8 cellular contexts compared by ENCODE assay signal in genomic region chr11:47642099-47642855, GRCh38. TPM values are rescaled to one million over a fixed set of nuclear protein-coding genes. Genes with fewer than 3 reads are reported as not detected.
DNase-seq lines count a peak whose midpoint lies in the region; ATAC-seq lines count a peak whose summit lies in the region.

Gene MTCH2, minus strand, starts transcription at chr11:47642559. Its CDS starts 94 bp downstream, at chr11:47642465.

- H3K27ac Mint-ChIP-seq in effector memory CD8-positive, alpha-beta T cell = peak within 1 kb of the TSS; percentile 96 to 98

- H2AK5ac ChIP-seq in mesenchymal stem cell (ENCODE audit: low read length, severe bottlenecking) = no peak within 1 kb of the TSS

- WGBS in mesenchymal stem cell = under 1% methylated on average over 74 of the region's 78 CpGs

- H3K23ac ChIP-seq in mesenchymal stem cell (ENCODE audit: low read length in 2 of 2) = peak within 1 kb of the TSS in 1 of 2 experiments; percentile 16

- H3K14ac ChIP-seq in mesenchymal stem cell (ENCODE audit: low read length in 2 of 2) = peak within 1 kb of the TSS in 1 of 2 experiments; percentile 82

- no peaks in the 10 kb centered on the region for H3K9me3 ChIP-seq in mesenchymal stem cell (ENCODE audit: control insufficient read depth, low read length)

- DNase-seq in COLO668 (lab: John Stamatoyannopoulos, UW; ENCODE audit: unreplicated experiment) = peak; percentile 99
- DNase-seq in HT1080 (ENCODE audit: low read depth) = peak; percentile 96
- DNase-seq in NOMO-1 (lab: John Stamatoyannopoulos, UW; ENCODE audit: unreplicated experiment in 2 of 2) = peak; percentile 97
- DNase-seq in activated CD8-positive, alpha-beta memory T cell treated with anti-CD3 and anti-CD28 coated beads for 4 hours (ENCODE audit: low read depth in 2 of 2) = peak; percentile 92 to 93
- DNase-seq in effector memory CD8-positive, alpha-beta T cell = peak; percentile 92 to 93 (median 93)
- peak; percentile 97 for DNase-seq in mesenchymal stem cell
- peak; percentile 96 for DNase-seq in stimulated activated CD8-positive, alpha-beta memory T cell treated with anti-CD3 and anti-CD28 coated beads, Interleukin-12 subunit alpha, Interleukin-12 subunit beta, amount 100 ng/mL, for 4 hours (ENCODE audit: low read depth)

- H3K4me3 Mint-ChIP-seq in effector memory CD8-positive, alpha-beta T cell = peak within 1 kb of the TSS; percentile 89 to 94

- H3K9ac ChIP-seq in mesenchymal stem cell (ENCODE audit: low read length) = peak within 1 kb of the TSS; percentile 97

- H3K18ac ChIP-seq in mesenchymal stem cell (ENCODE audit: low read depth in 1 of 2, low read length in 2 of 2) = peak within 1 kb of the TSS; percentile 92 to 96

- H2BK15ac ChIP-seq in mesenchymal stem cell (ENCODE audit: low read depth, poor library complexity, severe bottlenecking) = peak within 1 kb of the TSS; percentile 96

- H3K36me3 Mint-ChIP-seq in effector memory CD8-positive, alpha-beta T cell (ENCODE audit: insufficient read depth) = peaks cover 34% of the 10 kb centered on the region

- H2BK12ac ChIP-seq in mesenchymal stem cell (ENCODE audit: low read length in 2 of 2) = peak within 1 kb of the TSS in 1 of 2 experiments; percentile 31

- H2AFZ ChIP-seq in mesenchymal stem cell (ENCODE audit: low read depth, low read length) = peak within 1 kb of the TSS; percentile 33

- peak within 1 kb of the TSS; percentile 94 for H4K91ac ChIP-seq in mesenchymal stem cell (ENCODE audit: low read length)

- peak within 1 kb of the TSS; percentile 85 for H3K4me2 ChIP-seq in mesenchymal stem cell (ENCODE audit: low read length, poor library complexity, severe bottlenecking)

- H3K27me3 ChIP-seq in mesenchymal stem cell (ENCODE audit: control insufficient read depth in 1 of 2, insufficient read depth in 1 of 2, low read length in 2 of 2) = no peaks in the 10 kb centered on the region

- H3K27ac ChIP-seq in mesenchymal stem cell (ENCODE audit: low read length, poor library complexity, severe bottlenecking) = peak within 1 kb of the TSS; percentile 83

- no peaks in the 10 kb centered on the region for H3K9me3 Mint-ChIP-seq in effector memory CD8-positive, alpha-beta T cell

- peak within 1 kb of the TSS; percentile 95 for H4K8ac ChIP-seq in mesenchymal stem cell (ENCODE audit: low read length)

- H3K4me3 ChIP-seq in mesenchymal stem cell (ENCODE audit: insufficient read depth in 1 of 2, low read depth in 1 of 2, low read length in 2 of 2) = peak within 1 kb of the TSS; percentile 88 to 93

- peak; percentile 90 for ATAC-seq in GM21360 (IDR thresholded peaks at IDR 0.05; ENCODE audit: unreplicated experiment)
- ATAC-seq in effector memory CD8-positive, alpha-beta T cell (replicated peaks) = peak; percentile 87

- peaks cover 9% of the 10 kb centered on the region for H3K4me1 ChIP-seq in mesenchymal stem cell (ENCODE audit: control insufficient read depth, insufficient read depth, low read depth, low read length)

- H3K27me3 Mint-ChIP-seq in effector memory CD8-positive, alpha-beta T cell = no peaks in the 10 kb centered on the region

- peaks cover 18% of the 10 kb centered on the region in 2 donors for H3K4me1 Mint-ChIP-seq in effector memory CD8-positive, alpha-beta T cell (ENCODE audit: low read depth in 2 of 2)

- H2BK5ac ChIP-seq in mesenchymal stem cell (ENCODE audit: low read depth, low read length, poor library complexity, severe bottlenecking) = peak within 1 kb of the TSS; percentile 87

- peaks cover 3% of the 10 kb centered on the region for H3K79me1 ChIP-seq in mesenchymal stem cell (replicated peaks; ENCODE audit: low read length, poor library complexity, severe bottlenecking)

- peak within 1 kb of the TSS; percentile 85 to 87 for H3K4ac ChIP-seq in mesenchymal stem cell (ENCODE audit: low read depth in 1 of 2, low read length in 2 of 2)

- peak within 1 kb of the TSS; percentile 64 for H2BK120ac ChIP-seq in mesenchymal stem cell (ENCODE audit: low read depth, low read length)

- peaks cover 5 to 24% of the 10 kb centered on the region in 2 experiments for H3K36me3 ChIP-seq in mesenchymal stem cell (ENCODE audit: control insufficient read depth in 1 of 2, insufficient read depth in 2 of 2, low read depth in 1 of 2, low read length in 2 of 2)

RNA-seq across cellular contexts. Expression of gene MTCH2, which starts in this region (rescaled TPM):
- total RNA-seq in HT1080 (2014; rRNA removed; shearing (Covaris generic)) = 116 and 192 TPM in 2 replicates
- polyA plus RNA-seq in HT1080 (2015; cell fraction: cytosol; rRNA removed) = 105 and 131 TPM in 2 replicates
- polyA plus RNA-seq in HT1080 (2015; cell fraction: nucleus; rRNA removed) = 53.1 and 62.8 TPM in 2 replicates
- 140 TPM for polyA plus RNA-seq in mesenchymal stem cell (2013, experiment 1 of 2)
- 148 TPM for polyA plus RNA-seq in mesenchymal stem cell (2013, experiment 2 of 2)

Comparison
In these comparisons a context has a peak if more than half of its experiments do, and no peak if none do; other contexts are left out.
1. Peak in every context shown above with its lines: DNase-seq, ATAC-seq, H3K4me3 ChIP-seq and H3K27ac ChIP-seq.